8 cellular contexts compared by ENCODE assay signal in genomic region chr17:64780096-64781012, GRCh38.
DNase-seq lines count a peak whose midpoint lies in the region; ATAC-seq, FAIRE-seq and TF ChIP-seq lines count a peak whose summit lies in the region.

No MANE protein-coding gene starts in this region.

- WGBS in GM12878 (ENCODE audit: insufficient coverage, insufficient replicate concordance, low lambda C conversion rate, missing lambda C conversion rate): 5% methylated on average over 57 of the region's 69 CpGs

- H2AFZ ChIP-seq in GM12878 (ENCODE audit: control insufficient read depth, low read depth, low read length): no peak overlapping the region

- H3K9ac ChIP-seq in GM12878 (ENCODE audit: control insufficient read depth, insufficient read depth, low read length): no peak overlapping the region

- FAIRE-seq in GM12878 (lab: Jason Lieb, UNC): no peak

- no peak for TF ChIP-seq CTCF in GM12878 (IDR thresholded peaks at IDR 0.05 in 2 of 3, conservative IDR thresholded peaks at IDR 0.05 in 1 of 3; ENCODE audit: control insufficient read depth in 2 of 3, extremely low read depth in 1 of 3, insufficient read depth in 1 of 3, low read depth in 3 of 3, low read length in 3 of 3)

- TF ChIP-seq EP300 in GM12878 (IDR thresholded peaks at IDR 0.05; ENCODE audit: borderline replicate concordance in 1 of 2, control insufficient read depth in 1 of 2, low read depth in 2 of 2, low read length in 2 of 2): no peak

- H3K79me2 ChIP-seq in GM12878 (ENCODE audit: control insufficient read depth, insufficient read depth, low read length): no peaks in the 10 kb centered on the region

- POLR2A ChIA-PET in GM12878 (lab: Charles Lee): no interaction called here

- H3K36me3 Mint-ChIP-seq in T-helper 1 cell treated with Interleukin-12 subunit alpha and Interleukin-12 subunit beta and Interleukin-4 antibody, amounts not matched to agents 30 μg/mL and 1 μg/mL, for 36 hours (ENCODE audit: low read depth): peaks cover 5% of the 10 kb centered on the region

- peak overlapping the region; percentile 60 for H3K4me3 ChIP-seq in GM12878

- no peaks in the 10 kb centered on the region for H3K36me3 ChIP-seq in GM12878 (ENCODE audit: control insufficient read depth in 2 of 2, insufficient read depth in 2 of 2, low read length in 1 of 2)

- RAD21 ChIA-PET in GM12878 (lab: Charles Lee; ENCODE audit: unreplicated experiment): no interaction called here

- no peaks in the 10 kb centered on the region for H3K9me3 Mint-ChIP-seq in T-helper 1 cell treated with Interleukin-12 subunit alpha and Interleukin-12 subunit beta and Interleukin-4 antibody, amounts not matched to agents 30 μg/mL and 1 μg/mL, for 36 hours

- H3K27ac ChIP-seq in GM12878 (ENCODE audit: control insufficient read depth, insufficient read depth): no peak overlapping the region

- H3K27ac Mint-ChIP-seq in T-helper 1 cell treated with Interleukin-12 subunit alpha and Interleukin-12 subunit beta and Interleukin-4 antibody, amounts not matched to agents 30 μg/mL and 1 μg/mL, for 36 hours: peak overlapping the region; percentile 76

- peaks cover 31% of the 10 kb centered on the region for H3K4me1 Mint-ChIP-seq in T-helper 1 cell treated with Interleukin-12 subunit alpha and Interleukin-12 subunit beta and Interleukin-4 antibody, amounts not matched to agents 30 μg/mL and 1 μg/mL, for 36 hours (ENCODE audit: low read depth)

- intact Hi-C loops in GM12878 (cut with micrococcal nuclease; ENCODE audit: unreplicated experiment): no loop called here

- in situ Hi-C loops in GM12878 (cut with MboI): no loop called here

- no peak for TF ChIP-seq POLR2A in GM12878 (IDR thresholded peaks at IDR 0.05; ENCODE audit: low read depth, low read length)

- peak; percentile 17 to 36 for DNase-seq in NCI-H2081 (lab: John Stamatoyannopoulos, UW)
- no peak for DNase-seq in NCI-H2081 treated with DMSO at 0.1 percent for 48 hours (lab: John Stamatoyannopoulos, UW)
- no peak for DNase-seq in GM12878 (ENCODE audit: low read depth, low spot score)
- peak; percentile 96 for DNase-seq in islet precursor cell
- DNase-seq in stimulated activated CD4-positive, alpha-beta T cell treated with anti-CD3 and anti-CD28 coated beads, Interleukin-4, amount 100 ng/mL, for 24 hours: peak; percentile 77
- DNase-seq in cerebellar nuclear complex (lab: John Stamatoyannopoulos, UW): no peak

- BruUV-seq in GM12878 (replicated peaks; lab: Mats Ljungman, UMichigan): no TSS peak

- H3K4me2 ChIP-seq in GM12878 (ENCODE audit: control insufficient read depth, insufficient read depth): peak overlapping the region; percentile 72

- peaks cover 23% of the 10 kb centered on the region for H3K4me1 ChIP-seq in GM12878 (ENCODE audit: control insufficient read depth, insufficient read depth, low read length)

- H3K9me3 ChIP-seq in GM12878 (replicated peaks; ENCODE audit: control insufficient read depth, insufficient read depth, low read length): no peaks in the 10 kb centered on the region; the same call in 2 of the 3 replicates

- CTCF ChIA-PET in GM12878 (lab: Yijun Ruan, JAX): no interaction called here

- SMC1A ChIA-PET in GM12878 (lab: Charles Lee; ENCODE audit: uncharacterized antibody, unreplicated experiment): no interaction called here

- no peak for TF ChIP-seq RAD21 in GM12878 (IDR thresholded peaks at IDR 0.05; ENCODE audit: insufficient read depth, low read depth, low read length)

- no peaks in the 10 kb centered on the region for H4K20me1 ChIP-seq in GM12878 (ENCODE audit: control insufficient read depth, insufficient read depth)

- peaks cover 7 to 12% of the 10 kb centered on the region in 2 experiments; a peak in 3 of 4 replicates for H3K27me3 ChIP-seq in GM12878 (replicated peaks in 1 of 2; ENCODE audit: control insufficient read depth in 2 of 2, insufficient read depth in 2 of 2, low read length in 1 of 2)

- ATAC-seq in GM12878: no peak
- ATAC-seq in GM19395 (IDR thresholded peaks at IDR 0.05; ENCODE audit: unreplicated experiment): no peak

- H3K27me3 Mint-ChIP-seq in T-helper 1 cell treated with Interleukin-12 subunit alpha and Interleukin-12 subunit beta and Interleukin-4 antibody, amounts not matched to agents 30 μg/mL and 1 μg/mL, for 36 hours (ENCODE audit: low read depth): peaks cover 9% of the 10 kb centered on the region

- peak overlapping the region; percentile 79 for H3K4me3 Mint-ChIP-seq in T-helper 1 cell treated with Interleukin-12 subunit alpha and Interleukin-12 subunit beta and Interleukin-4 antibody, amounts not matched to agents 30 μg/mL and 1 μg/mL, for 36 hours

TF ChIP-seq in GM12878, 131 proteins besides CTCF, POLR2A, EP300 and RAD21:
- no peak for TF ChIP-seq ESRRA (IDR thresholded peaks at IDR 0.05; ENCODE audit: low read length)

Comparison
In these comparisons a context has a peak if more than half of its experiments do, and no peak if none do; other contexts are left out.
1. DNase-seq: peak in NCI-H2081 (2 of 2), islet precursor cell (single experiment) and stimulated activated CD4-positive, alpha-beta T cell treated with anti-CD3 and anti-CD28 coated beads, Interleukin-4, amount 100 ng/mL, for 24 hours (single experiment); none in NCI-H2081 treated with DMSO at 0.1 percent for 48 hours (single experiment), GM12878 (single experiment) and cerebellar nuclear complex (0 of 2).